8 cellular contexts compared by ENCODE assay signal in the genomic region with DNA sequence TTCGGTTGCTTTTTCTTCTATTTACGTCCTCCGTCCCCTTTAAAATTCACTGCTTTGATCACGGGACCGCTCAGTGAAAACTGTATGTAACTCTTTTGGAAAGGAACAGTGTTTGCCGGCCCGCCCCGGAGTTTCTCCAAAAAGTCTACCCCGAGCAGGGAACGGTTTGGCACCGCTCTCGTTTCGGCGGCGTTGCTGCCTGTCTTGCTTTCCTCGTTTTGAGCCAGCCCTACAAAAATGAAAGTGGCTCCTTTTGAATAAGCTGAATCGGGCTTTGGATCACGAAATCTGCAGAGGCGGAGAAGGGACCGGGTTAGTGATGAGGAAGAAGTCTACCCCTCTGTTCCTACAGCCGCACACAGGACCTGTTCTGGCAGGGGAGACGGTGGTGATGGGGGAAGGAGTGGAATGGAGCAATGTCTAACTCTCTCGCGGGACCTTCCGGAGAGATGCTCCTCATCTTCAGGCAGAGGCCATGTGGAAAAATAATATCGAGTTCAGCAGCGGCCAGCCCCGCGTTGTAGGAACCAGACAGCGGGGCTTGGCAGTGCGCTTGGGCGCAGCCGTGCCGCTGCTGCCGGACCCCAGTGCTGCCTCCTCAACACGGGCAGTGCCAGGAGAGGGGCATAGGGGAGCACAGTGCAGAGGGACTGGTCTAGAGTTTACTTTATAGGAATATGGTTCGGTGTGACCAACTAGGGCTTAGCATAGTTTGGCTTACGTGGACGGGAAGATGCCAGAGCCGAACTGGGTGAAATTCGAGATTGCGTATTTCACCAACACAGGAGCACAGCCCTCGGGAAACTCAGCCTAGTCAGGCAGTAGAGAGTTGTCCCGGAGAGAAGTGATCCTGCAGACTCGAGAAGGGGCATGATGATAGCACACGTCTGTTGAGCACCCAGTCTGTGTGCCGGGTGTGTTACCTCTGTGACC. TPM values are rescaled to one million over a fixed set of nuclear protein-coding genes. Genes with fewer than 3 reads are reported as not detected.
A peak's percentile ranks its signal among the peaks of the same experiment; 100 is the strongest.
DNase-seq lines count a peak whose midpoint lies in the region; ATAC-seq and TF ChIP-seq lines count a peak whose summit lies in the region.

No MANE protein-coding gene starts in this region.

- H3K4me3 ChIP-seq in fibroblast of the aortic adventitia (ENCODE audit: low read depth, low read length): peak overlapping the region; percentile 84

- H3K4me1 Mint-ChIP-seq in WTC11 (peaks cover 39% of the 10 kb centered on the region), neural crest cell (peaks cover 14% of the 10 kb centered on the region)

- H3K9me3 Mint-ChIP-seq in WTC11 (no peaks in the 10 kb centered on the region), neural crest cell (no peaks in the 10 kb centered on the region)

- H3K27ac Mint-ChIP-seq in WTC11 (no peak overlapping the region), neural crest cell (ENCODE audit: unreplicated experiment) (no peak overlapping the region)

- DNase-seq in DMS53 (lab: John Stamatoyannopoulos, UW) (peak; percentile 61), WTC11 (ENCODE audit: low spot score) (no peak), fibroblast of the aortic adventitia (ENCODE audit: low read depth) (peak; percentile 77), neural crest cell (ENCODE audit: low read depth, low spot score) (no peak), NCI-H774 (lab: John Stamatoyannopoulos, UW) (no peak), NCI-H2081 (lab: John Stamatoyannopoulos, UW) (no peak)
- no peak for DNase-seq in stimulated activated CD4-positive, alpha-beta T cell treated with anti-CD3 and anti-CD28 coated beads, Interleukin-4, amount 100 ng/mL, for 24 hours

- no peak for ATAC-seq in WTC11
- no peak for ATAC-seq in GM18907 (IDR thresholded peaks at IDR 0.05; ENCODE audit: unreplicated experiment)

- H3K27me3 Mint-ChIP-seq in WTC11 (ENCODE audit: low read depth) (peaks cover 62% of the 10 kb centered on the region), neural crest cell (ENCODE audit: low read depth) (peaks cover 82% of the 10 kb centered on the region)

- POLR2A ChIA-PET in WTC11 (lab: Charles Lee): no interaction called here

- TF ChIP-seq CTCF in WTC11 (IDR thresholded peaks at IDR 0.05) (no peak), fibroblast of the aortic adventitia (IDR thresholded peaks at IDR 0.05; ENCODE audit: insufficient read depth, low read length) (no peak), neural crest cell (conservative IDR thresholded peaks at IDR 0.05) (no peak)

- H3K4me3 Mint-ChIP-seq in WTC11: peak overlapping the region; percentile 73
- H3K4me3 Mint-ChIP-seq in neural crest cell: peak overlapping the region; percentile 87

- CTCF ChIA-PET in WTC11 (lab: Charles Lee): interaction anchor here (1.0 kb wide), 1 partner anchor 183 kb away, joined by 4 read pairs; no protein-coding TSS in a partner anchor

- H3K36me3 Mint-ChIP-seq in WTC11: no peaks in the 10 kb centered on the region
- no peaks in the 10 kb centered on the region for H3K36me3 Mint-ChIP-seq in neural crest cell (ENCODE audit: low read depth)

TF ChIP-seq in WTC11, 78 proteins besides CTCF, POLR2A, EP300 and RAD21 (continues in another document):
- TF ChIP-seq ZNF232 (CRISPR knock-in tag; IDR thresholded peaks at IDR 0.05): no peak
- TF ChIP-seq, protein P1, sequence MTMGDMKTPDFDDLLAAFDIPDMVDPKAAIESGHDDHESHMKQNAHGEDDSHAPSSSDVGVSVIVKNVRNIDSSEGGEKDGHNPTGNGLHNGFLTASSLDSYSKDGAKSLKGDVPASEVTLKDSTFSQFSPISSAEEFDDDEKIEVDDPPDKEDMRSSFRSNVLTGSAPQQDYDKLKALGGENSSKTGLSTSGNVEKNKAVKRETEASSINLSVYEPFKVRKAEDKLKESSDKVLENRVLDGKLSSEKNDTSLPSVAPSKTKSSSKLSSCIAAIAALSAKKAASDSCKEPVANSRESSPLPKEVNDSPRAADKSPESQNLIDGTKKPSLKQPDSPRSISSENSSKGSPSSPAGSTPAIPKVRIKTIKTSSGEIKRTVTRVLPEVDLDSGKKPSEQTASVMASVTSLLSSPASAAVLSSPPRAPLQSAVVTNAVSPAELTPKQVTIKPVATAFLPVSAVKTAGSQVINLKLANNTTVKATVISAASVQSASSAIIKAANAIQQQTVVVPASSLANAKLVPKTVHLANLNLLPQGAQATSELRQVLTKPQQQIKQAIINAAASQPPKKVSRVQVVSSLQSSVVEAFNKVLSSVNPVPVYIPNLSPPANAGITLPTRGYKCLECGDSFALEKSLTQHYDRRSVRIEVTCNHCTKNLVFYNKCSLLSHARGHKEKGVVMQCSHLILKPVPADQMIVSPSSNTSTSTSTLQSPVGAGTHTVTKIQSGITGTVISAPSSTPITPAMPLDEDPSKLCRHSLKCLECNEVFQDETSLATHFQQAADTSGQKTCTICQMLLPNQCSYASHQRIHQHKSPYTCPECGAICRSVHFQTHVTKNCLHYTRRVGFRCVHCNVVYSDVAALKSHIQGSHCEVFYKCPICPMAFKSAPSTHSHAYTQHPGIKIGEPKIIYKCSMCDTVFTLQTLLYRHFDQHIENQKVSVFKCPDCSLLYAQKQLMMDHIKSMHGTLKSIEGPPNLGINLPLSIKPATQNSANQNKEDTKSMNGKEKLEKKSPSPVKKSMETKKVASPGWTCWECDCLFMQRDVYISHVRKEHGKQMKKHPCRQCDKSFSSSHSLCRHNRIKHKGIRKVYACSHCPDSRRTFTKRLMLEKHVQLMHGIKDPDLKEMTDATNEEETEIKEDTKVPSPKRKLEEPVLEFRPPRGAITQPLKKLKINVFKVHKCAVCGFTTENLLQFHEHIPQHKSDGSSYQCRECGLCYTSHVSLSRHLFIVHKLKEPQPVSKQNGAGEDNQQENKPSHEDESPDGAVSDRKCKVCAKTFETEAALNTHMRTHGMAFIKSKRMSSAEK (CRISPR knock-in tag; IDR thresholded peaks at IDR 0.05; ENCODE audit: borderline replicate concordance): no peak
- TF ChIP-seq CREB1 (CRISPR knock-in tag; IDR thresholded peaks at IDR 0.05): no peak
- TF ChIP-seq, protein P2, sequence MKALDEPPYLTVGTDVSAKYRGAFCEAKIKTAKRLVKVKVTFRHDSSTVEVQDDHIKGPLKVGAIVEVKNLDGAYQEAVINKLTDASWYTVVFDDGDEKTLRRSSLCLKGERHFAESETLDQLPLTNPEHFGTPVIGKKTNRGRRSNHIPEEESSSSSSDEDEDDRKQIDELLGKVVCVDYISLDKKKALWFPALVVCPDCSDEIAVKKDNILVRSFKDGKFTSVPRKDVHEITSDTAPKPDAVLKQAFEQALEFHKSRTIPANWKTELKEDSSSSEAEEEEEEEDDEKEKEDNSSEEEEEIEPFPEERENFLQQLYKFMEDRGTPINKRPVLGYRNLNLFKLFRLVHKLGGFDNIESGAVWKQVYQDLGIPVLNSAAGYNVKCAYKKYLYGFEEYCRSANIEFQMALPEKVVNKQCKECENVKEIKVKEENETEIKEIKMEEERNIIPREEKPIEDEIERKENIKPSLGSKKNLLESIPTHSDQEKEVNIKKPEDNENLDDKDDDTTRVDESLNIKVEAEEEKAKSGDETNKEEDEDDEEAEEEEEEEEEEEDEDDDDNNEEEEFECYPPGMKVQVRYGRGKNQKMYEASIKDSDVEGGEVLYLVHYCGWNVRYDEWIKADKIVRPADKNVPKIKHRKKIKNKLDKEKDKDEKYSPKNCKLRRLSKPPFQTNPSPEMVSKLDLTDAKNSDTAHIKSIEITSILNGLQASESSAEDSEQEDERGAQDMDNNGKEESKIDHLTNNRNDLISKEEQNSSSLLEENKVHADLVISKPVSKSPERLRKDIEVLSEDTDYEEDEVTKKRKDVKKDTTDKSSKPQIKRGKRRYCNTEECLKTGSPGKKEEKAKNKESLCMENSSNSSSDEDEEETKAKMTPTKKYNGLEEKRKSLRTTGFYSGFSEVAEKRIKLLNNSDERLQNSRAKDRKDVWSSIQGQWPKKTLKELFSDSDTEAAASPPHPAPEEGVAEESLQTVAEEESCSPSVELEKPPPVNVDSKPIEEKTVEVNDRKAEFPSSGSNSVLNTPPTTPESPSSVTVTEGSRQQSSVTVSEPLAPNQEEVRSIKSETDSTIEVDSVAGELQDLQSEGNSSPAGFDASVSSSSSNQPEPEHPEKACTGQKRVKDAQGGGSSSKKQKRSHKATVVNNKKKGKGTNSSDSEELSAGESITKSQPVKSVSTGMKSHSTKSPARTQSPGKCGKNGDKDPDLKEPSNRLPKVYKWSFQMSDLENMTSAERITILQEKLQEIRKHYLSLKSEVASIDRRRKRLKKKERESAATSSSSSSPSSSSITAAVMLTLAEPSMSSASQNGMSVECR (CRISPR knock-in tag; IDR thresholded peaks at IDR 0.05; ENCODE audit: borderline replicate concordance): no peak
- TF ChIP-seq, protein P3, sequence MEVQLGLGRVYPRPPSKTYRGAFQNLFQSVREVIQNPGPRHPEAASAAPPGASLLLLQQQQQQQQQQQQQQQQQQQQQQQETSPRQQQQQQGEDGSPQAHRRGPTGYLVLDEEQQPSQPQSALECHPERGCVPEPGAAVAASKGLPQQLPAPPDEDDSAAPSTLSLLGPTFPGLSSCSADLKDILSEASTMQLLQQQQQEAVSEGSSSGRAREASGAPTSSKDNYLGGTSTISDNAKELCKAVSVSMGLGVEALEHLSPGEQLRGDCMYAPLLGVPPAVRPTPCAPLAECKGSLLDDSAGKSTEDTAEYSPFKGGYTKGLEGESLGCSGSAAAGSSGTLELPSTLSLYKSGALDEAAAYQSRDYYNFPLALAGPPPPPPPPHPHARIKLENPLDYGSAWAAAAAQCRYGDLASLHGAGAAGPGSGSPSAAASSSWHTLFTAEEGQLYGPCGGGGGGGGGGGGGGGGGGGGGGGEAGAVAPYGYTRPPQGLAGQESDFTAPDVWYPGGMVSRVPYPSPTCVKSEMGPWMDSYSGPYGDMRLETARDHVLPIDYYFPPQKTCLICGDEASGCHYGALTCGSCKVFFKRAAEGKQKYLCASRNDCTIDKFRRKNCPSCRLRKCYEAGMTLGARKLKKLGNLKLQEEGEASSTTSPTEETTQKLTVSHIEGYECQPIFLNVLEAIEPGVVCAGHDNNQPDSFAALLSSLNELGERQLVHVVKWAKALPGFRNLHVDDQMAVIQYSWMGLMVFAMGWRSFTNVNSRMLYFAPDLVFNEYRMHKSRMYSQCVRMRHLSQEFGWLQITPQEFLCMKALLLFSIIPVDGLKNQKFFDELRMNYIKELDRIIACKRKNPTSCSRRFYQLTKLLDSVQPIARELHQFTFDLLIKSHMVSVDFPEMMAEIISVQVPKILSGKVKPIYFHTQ (CRISPR knock-in tag; IDR thresholded peaks at IDR 0.05): no peak
- no peak for TF ChIP-seq ATF1 (CRISPR knock-in tag; IDR thresholded peaks at IDR 0.05)
- no peak for TF ChIP-seq JAZF1 (CRISPR knock-in tag; IDR thresholded peaks at IDR 0.05)
- no peak for TF ChIP-seq NFE2L1 (CRISPR knock-in tag; IDR thresholded peaks at IDR 0.05)

RNA-seq across cellular contexts. Expression of a gene that starts 1.4 kb away (rescaled TPM):
- 15.4 to 18.3 TPM (median 16.0 TPM) in 3 replicates for total RNA-seq in WTC11 (2021)
- 55.5 and 156 TPM in 2 replicates for total RNA-seq in fibroblast of the aortic adventitia (ENCODE audit: low replicate concordance)
- total RNA-seq in neural crest cell: 8.2 and 9.0 TPM in 2 replicates

RNA-seq across cellular contexts. Expression of a gene that starts 8.3 kb away (rescaled TPM):
- total RNA-seq in WTC11 (2021) (not detected in 3 replicates), fibroblast of the aortic adventitia (ENCODE audit: low replicate concordance) (not detected in 2 replicates), neural crest cell (not detected in 2 replicates)

Comparison
In these comparisons a context has a peak if more than half of its experiments do, and no peak if none do; other contexts are left out.
1. DNase-seq: peak in DMS53 (single experiment) and fibroblast of the aortic adventitia (single experiment); none in WTC11 (single experiment), neural crest cell (single experiment), stimulated activated CD4-positive, alpha-beta T cell treated with anti-CD3 and anti-CD28 coated beads, Interleukin-4, amount 100 ng/mL, for 24 hours (single experiment), NCI-H774 (single experiment) and NCI-H2081 (0 of 2).